10 cellular contexts compared by ENCODE assay signal in the genomic region with DNA sequence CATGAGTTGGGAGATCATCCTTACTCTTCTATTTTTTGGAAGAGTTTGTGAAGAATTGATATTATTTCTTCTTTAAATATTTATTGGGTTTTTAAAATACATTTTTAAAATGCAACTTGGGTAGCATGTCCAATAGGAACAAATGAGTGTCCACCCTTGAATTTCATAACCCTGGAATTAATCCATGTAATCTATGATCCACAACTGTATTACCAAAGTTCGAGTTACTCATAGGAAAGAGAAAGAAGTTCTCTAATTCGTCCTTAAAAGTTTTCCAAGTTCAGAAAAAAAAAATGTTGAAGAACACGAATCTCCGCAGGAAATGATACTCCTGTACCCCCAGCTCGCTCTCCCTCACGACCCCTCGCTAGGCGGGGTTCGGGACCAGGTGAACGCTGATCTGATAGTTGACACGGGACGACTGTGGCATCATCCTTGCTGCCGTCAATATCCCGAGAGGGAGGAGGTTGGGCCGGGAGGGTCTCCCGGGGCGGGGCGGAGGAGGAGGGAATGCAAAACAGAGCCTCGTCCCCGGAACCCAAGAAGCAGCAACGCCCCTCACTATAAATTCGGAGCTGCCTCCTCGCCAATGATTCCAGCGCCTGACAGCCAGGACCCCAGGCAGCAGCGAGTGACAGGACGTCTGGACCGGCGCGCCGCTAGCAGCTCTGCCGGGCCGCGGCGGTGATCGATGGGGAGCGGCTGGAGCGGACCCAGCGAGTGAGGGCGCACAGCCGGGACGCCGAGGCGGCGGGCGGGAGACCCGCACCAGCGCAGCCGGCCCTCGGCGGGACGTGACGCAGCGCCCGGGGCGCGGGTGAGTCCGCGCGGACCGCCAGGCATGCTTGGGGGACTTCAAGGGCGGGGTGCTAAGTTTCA. TPM values are rescaled to one million over a fixed set of nuclear protein-coding genes. Genes with fewer than 3 reads are reported as not detected.
DNase-seq lines count a peak whose midpoint lies in the region; ATAC-seq and TF ChIP-seq lines count a peak whose summit lies in the region.
"Had no signal": no experiment of that assay in that cellular context is flagged by ENCODE, and none has a peak within 500 bp of the region (broad histone marks: within the 10 kb centered on the region; RNA-seq: fewer than 3 reads in every experiment).

Gene AGTR1 (plus strand): TSS at position 593 of the 879 bp plus-strand sequence. CDS start 43,133 bp downstream, outside the sequence.

- H3K36me3 Mint-ChIP-seq in nephron (ENCODE audit: low read depth), result no peaks in the 10 kb centered on the region
- no peaks in the 10 kb centered on the region for H3K36me3 Mint-ChIP-seq in activated CD4-positive, alpha-beta memory T cell treated with anti-CD3 and anti-CD28 coated beads for 36 hours

- peaks cover 40% of the 10 kb centered on the region for H3K27me3 Mint-ChIP-seq in nephron (ENCODE audit: low read depth)
- peaks cover 14% of the 10 kb centered on the region for H3K27me3 Mint-ChIP-seq in activated CD4-positive, alpha-beta memory T cell treated with anti-CD3 and anti-CD28 coated beads for 36 hours

- POLR2A ChIA-PET in AG04450 (lab: Yijun Ruan, JAX), result no interaction called here
- POLR2A ChIA-PET in activated CD4-positive, alpha-beta memory T cell treated with anti-CD3 and anti-CD28 coated beads for 36 hours (lab: Charles Lee), result no interaction called here

- no peak for DNase-seq in AG04450 (ENCODE audit: low read depth, low spot score)
- DNase-seq in NCI-H748 (lab: John Stamatoyannopoulos, UW; ENCODE audit: unreplicated experiment), result peak; percentile 36
- DNase-seq in fibroblast of peridontal ligament (ENCODE audit: extremely low read depth), result peak; percentile 72
- no peak for DNase-seq in NCI-H1092 treated with DMSO at 0.1 percent for 48 hours (lab: John Stamatoyannopoulos, UW)
- no peak for DNase-seq in MV-4-11 (lab: John Stamatoyannopoulos, UW)
- DNase-seq in activated CD4-positive, alpha-beta memory T cell treated with anti-CD3 and anti-CD28 coated beads for 36 hours, result no peak
- DNase-seq: COR-L47 had no signal

- H3K4me1 Mint-ChIP-seq in nephron, result peaks cover 4% of the 10 kb centered on the region
- H3K4me1 Mint-ChIP-seq in activated CD4-positive, alpha-beta memory T cell treated with anti-CD3 and anti-CD28 coated beads for 36 hours (ENCODE audit: low read depth), result no peaks in the 10 kb centered on the region

- no peaks in the 10 kb centered on the region for H3K9me3 ChIP-seq in AG04450 (ENCODE audit: control insufficient read depth, insufficient read depth, low read length)

- H3K4me3 Mint-ChIP-seq in nephron, result peak within 1 kb of the TSS; percentile 90 to 95 (median 92)
- H3K4me3 Mint-ChIP-seq in activated CD4-positive, alpha-beta memory T cell treated with anti-CD3 and anti-CD28 coated beads for 36 hours, result no peak within 1 kb of the TSS

- CTCF ChIA-PET in AG04450 (lab: Charles Lee), result interaction anchor here (0.6 kb wide), 1 partner anchor 230 kb away, joined by 3 read pairs; no protein-coding TSS in a partner anchor
- CTCF ChIA-PET in activated CD4-positive, alpha-beta memory T cell treated with anti-CD3 and anti-CD28 coated beads for 36 hours (lab: Charles Lee), result no interaction called here

- TF ChIP-seq CTCF in AG04450 (IDR thresholded peaks at IDR 0.05; ENCODE audit: low read depth, low read length), result no peak
- no peak for TF ChIP-seq CTCF in nephron (IDR thresholded peaks at IDR 0.05; ENCODE audit: unreplicated experiment in 3 of 3)

- H3K27ac Mint-ChIP-seq in nephron, result peak within 1 kb of the TSS in 2 of 3 experiments; percentile 35 to 73
- H3K27ac Mint-ChIP-seq in activated CD4-positive, alpha-beta memory T cell treated with anti-CD3 and anti-CD28 coated beads for 36 hours, result no peak within 1 kb of the TSS

- H3K27ac ChIP-seq in AG04450 (ENCODE audit: low read depth, low read length), result no peak within 1 kb of the TSS
- H3K27ac ChIP-seq: HL-60 had no signal

- H3K4me3 ChIP-seq in AG04450 (ENCODE audit: low read depth, low read length), result peak within 1 kb of the TSS; percentile 64

- ATAC-seq in HG03342 (IDR thresholded peaks at IDR 0.05; ENCODE audit: unreplicated experiment), result no peak

- H3K9me3 Mint-ChIP-seq in nephron, result peaks cover 3% of the 10 kb centered on the region
- H3K9me3 Mint-ChIP-seq in activated CD4-positive, alpha-beta memory T cell treated with anti-CD3 and anti-CD28 coated beads for 36 hours, result peaks cover 2% of the 10 kb centered on the region

- intact Hi-C loops in activated CD4-positive, alpha-beta memory T cell treated with anti-CD3 and anti-CD28 coated beads for 36 hours (cut with micrococcal nuclease), result no loop called here

- peaks cover 9% of the 10 kb centered on the region for H3K27me3 ChIP-seq in AG04450 (ENCODE audit: control insufficient read depth, insufficient read depth, low read length)

RNA-seq across cellular contexts. Expression of gene AGTR1, which starts in this region (rescaled TPM):
- 0.20 and 0.35 TPM in 2 replicates for polyA plus RNA-seq in AG04450 (2011; rRNA removed)
- 0.30 TPM in 1 of 2 replicates, not detected in the other for polyA minus RNA-seq in AG04450 (2011; rRNA and poly(A)+ RNA removed)
- not detected for total RNA-seq in activated CD4-positive, alpha-beta memory T cell treated with anti-CD3 and anti-CD28 coated beads for 36 hours

Comparison
In these comparisons a context has a peak if more than half of its experiments do, and no peak if none do; other contexts are left out.
1. DNase-seq: peak in NCI-H748 (single experiment) and fibroblast of peridontal ligament (single experiment); none in AG04450 (single experiment), NCI-H1092 treated with DMSO at 0.1 percent for 48 hours (single experiment), MV-4-11 (single experiment) and activated CD4-positive, alpha-beta memory T cell treated with anti-CD3 and anti-CD28 coated beads for 36 hours (single experiment).